In genomic region chr7:91299952-91300775, GRCh38 we compare ENCODE assay signal across 1 cellular context.
TF ChIP-seq lines count a peak whose summit lies in the region.

No MANE protein-coding gene starts in this region.

TF ChIP-seq in K562, 482 proteins besides CTCF, POLR2A, EP300 and RAD21 (continued from another document and continues in another):
- TF ChIP-seq, protein P1, sequence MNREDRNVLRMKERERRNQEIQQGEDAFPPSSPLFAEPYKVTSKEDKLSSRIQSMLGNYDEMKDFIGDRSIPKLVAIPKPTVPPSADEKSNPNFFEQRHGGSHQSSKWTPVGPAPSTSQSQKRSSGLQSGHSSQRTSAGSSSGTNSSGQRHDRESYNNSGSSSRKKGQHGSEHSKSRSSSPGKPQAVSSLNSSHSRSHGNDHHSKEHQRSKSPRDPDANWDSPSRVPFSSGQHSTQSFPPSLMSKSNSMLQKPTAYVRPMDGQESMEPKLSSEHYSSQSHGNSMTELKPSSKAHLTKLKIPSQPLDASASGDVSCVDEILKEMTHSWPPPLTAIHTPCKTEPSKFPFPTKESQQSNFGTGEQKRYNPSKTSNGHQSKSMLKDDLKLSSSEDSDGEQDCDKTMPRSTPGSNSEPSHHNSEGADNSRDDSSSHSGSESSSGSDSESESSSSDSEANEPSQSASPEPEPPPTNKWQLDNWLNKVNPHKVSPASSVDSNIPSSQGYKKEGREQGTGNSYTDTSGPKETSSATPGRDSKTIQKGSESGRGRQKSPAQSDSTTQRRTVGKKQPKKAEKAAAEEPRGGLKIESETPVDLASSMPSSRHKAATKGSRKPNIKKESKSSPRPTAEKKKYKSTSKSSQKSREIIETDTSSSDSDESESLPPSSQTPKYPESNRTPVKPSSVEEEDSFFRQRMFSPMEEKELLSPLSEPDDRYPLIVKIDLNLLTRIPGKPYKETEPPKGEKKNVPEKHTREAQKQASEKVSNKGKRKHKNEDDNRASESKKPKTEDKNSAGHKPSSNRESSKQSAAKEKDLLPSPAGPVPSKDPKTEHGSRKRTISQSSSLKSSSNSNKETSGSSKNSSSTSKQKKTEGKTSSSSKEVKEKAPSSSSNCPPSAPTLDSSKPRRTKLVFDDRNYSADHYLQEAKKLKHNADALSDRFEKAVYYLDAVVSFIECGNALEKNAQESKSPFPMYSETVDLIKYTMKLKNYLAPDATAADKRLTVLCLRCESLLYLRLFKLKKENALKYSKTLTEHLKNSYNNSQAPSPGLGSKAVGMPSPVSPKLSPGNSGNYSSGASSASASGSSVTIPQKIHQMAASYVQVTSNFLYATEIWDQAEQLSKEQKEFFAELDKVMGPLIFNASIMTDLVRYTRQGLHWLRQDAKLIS (CRISPR knock-in tag; IDR thresholded peaks at IDR 0.05): 0 out of 2 replicates have a peak, but pooled peaks have one; percentile 56
- no peak for TF ChIP-seq ZNF445 (CRISPR knock-in tag; IDR thresholded peaks at IDR 0.05; ENCODE audit: low read depth)
- TF ChIP-seq, protein P2, sequence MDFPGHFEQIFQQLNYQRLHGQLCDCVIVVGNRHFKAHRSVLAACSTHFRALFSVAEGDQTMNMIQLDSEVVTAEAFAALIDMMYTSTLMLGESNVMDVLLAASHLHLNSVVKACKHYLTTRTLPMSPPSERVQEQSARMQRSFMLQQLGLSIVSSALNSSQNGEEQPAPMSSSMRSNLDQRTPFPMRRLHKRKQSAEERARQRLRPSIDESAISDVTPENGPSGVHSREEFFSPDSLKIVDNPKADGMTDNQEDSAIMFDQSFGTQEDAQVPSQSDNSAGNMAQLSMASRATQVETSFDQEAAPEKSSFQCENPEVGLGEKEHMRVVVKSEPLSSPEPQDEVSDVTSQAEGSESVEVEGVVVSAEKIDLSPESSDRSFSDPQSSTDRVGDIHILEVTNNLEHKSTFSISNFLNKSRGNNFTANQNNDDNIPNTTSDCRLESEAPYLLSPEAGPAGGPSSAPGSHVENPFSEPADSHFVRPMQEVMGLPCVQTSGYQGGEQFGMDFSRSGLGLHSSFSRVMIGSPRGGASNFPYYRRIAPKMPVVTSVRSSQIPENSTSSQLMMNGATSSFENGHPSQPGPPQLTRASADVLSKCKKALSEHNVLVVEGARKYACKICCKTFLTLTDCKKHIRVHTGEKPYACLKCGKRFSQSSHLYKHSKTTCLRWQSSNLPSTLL (IDR thresholded peaks at IDR 0.05): peak; percentile 33; the same call in 1 of the 2 replicates
- TF ChIP-seq ZNF133 (CRISPR knock-in tag; IDR thresholded peaks at IDR 0.05): no peak
- TF ChIP-seq RBFOX2 (IDR thresholded peaks at IDR 0.05; ENCODE audit: low read depth, low read length): no peak
- no peak for TF ChIP-seq ZNF717 (CRISPR knock-in tag; IDR thresholded peaks at IDR 0.05)
- TF ChIP-seq ZFX (CRISPR knock-in tag; IDR thresholded peaks at IDR 0.05): no peak
- no peak for TF ChIP-seq RFX7 (CRISPR knock-in tag; IDR thresholded peaks at IDR 0.05)
- TF ChIP-seq NR4A1 (CRISPR knock-in tag; IDR thresholded peaks at IDR 0.05): no peak
- peak; percentile 93 for TF ChIP-seq NR4A1 (tag; IDR thresholded peaks at IDR 0.05)
- TF ChIP-seq SRF (CRISPR knock-in tag; IDR thresholded peaks at IDR 0.05): no peak
- no peak; a peak in 1 of 4 replicates for TF ChIP-seq MAZ (CRISPR knock-in tag; conservative IDR thresholded peaks at IDR 0.05 in 1 of 2, IDR thresholded peaks at IDR 0.05 in 1 of 2)
- no peak; the same call in 1 of the 2 replicates for TF ChIP-seq ZZZ3 (IDR thresholded peaks at IDR 0.05)
- peak; percentile 91 for TF ChIP-seq EHMT2 (IDR thresholded peaks at IDR 0.05)
- TF ChIP-seq, protein P3, sequence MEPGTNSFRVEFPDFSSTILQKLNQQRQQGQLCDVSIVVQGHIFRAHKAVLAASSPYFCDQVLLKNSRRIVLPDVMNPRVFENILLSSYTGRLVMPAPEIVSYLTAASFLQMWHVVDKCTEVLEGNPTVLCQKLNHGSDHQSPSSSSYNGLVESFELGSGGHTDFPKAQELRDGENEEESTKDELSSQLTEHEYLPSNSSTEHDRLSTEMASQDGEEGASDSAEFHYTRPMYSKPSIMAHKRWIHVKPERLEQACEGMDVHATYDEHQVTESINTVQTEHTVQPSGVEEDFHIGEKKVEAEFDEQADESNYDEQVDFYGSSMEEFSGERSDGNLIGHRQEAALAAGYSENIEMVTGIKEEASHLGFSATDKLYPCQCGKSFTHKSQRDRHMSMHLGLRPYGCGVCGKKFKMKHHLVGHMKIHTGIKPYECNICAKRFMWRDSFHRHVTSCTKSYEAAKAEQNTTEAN (CRISPR knock-in tag; IDR thresholded peaks at IDR 0.05): no peak
- TF ChIP-seq PTBP1 (IDR thresholded peaks at IDR 0.05; ENCODE audit: low read depth, low read length): no peak
- no peak for TF ChIP-seq ZNF431 (CRISPR knock-in tag; IDR thresholded peaks at IDR 0.05)
- no peak for TF ChIP-seq ZNF75A (CRISPR knock-in tag; IDR thresholded peaks at IDR 0.05)
- TF ChIP-seq ZNF354B (CRISPR knock-in tag; IDR thresholded peaks at IDR 0.05): no peak
- no peak for TF ChIP-seq PHB (CRISPR knock-in tag; IDR thresholded peaks at IDR 0.05)
- no peak for TF ChIP-seq ZNF232 (CRISPR knock-in tag; IDR thresholded peaks at IDR 0.05)
- TF ChIP-seq PRPF4 (IDR thresholded peaks at IDR 0.05; ENCODE audit: insufficient read depth, low read depth, low read length, poor library complexity, severe bottlenecking): no peak
- no peak for TF ChIP-seq ZNF12 (CRISPR knock-in tag; IDR thresholded peaks at IDR 0.05)
- TF ChIP-seq NRF1 (conservative IDR thresholded peaks at IDR 0.05 in 1 of 2, IDR thresholded peaks at IDR 0.05 in 1 of 2): no peak
- TF ChIP-seq MAFF (IDR thresholded peaks at IDR 0.05; ENCODE audit: low read length): peak; percentile 48; the same call in 1 of the 2 replicates
- no peak for TF ChIP-seq HNRNPLL (IDR thresholded peaks at IDR 0.05; ENCODE audit: low read depth, low read length, poor library complexity, severe bottlenecking)
- no peak for TF ChIP-seq NFYB (IDR thresholded peaks at IDR 0.05; ENCODE audit: extremely low read depth, insufficient read length)
- no peak for TF ChIP-seq ID3 (CRISPR knock-in tag; IDR thresholded peaks at IDR 0.05)
- TF ChIP-seq ID3 (tag; IDR thresholded peaks at IDR 0.05): no peak; the same call in 1 of the 2 replicates
- no peak for TF ChIP-seq CSDE1 (IDR thresholded peaks at IDR 0.05)
- no peak for TF ChIP-seq TSC22D4 (tag; IDR thresholded peaks at IDR 0.05)
- no peak for TF ChIP-seq PATZ1 (CRISPR knock-in tag; IDR thresholded peaks at IDR 0.05; ENCODE audit: borderline replicate concordance)
- TF ChIP-seq BCLAF1 (IDR thresholded peaks at IDR 0.05; ENCODE audit: borderline replicate concordance in 1 of 2, control insufficient read depth in 1 of 2, low read depth in 2 of 2, low read length in 1 of 2): 0 out of 4 replicates have a peak, but pooled peaks of 1 of the 2 experiments have one; percentile 11
- TF ChIP-seq NR2C2 (CRISPR knock-in tag; IDR thresholded peaks at IDR 0.05): no peak
- TF ChIP-seq NR2C2 (tag; IDR thresholded peaks at IDR 0.05): no peak
- no peak for TF ChIP-seq THRB (CRISPR knock-in tag; conservative IDR thresholded peaks at IDR 0.05)
- TF ChIP-seq ARNT (IDR thresholded peaks at IDR 0.05): peak; percentile 96
- TF ChIP-seq PHTF2 (CRISPR knock-in tag; IDR thresholded peaks at IDR 0.05): 0 out of 2 replicates have a peak, but pooled peaks have one; percentile 25
- TF ChIP-seq KAT2B (IDR thresholded peaks at IDR 0.05; ENCODE audit: low read depth, low read length): no peak
- no peak for TF ChIP-seq RBBP5 (IDR thresholded peaks at IDR 0.05; ENCODE audit: borderline replicate concordance, insufficient read depth, low read length, poor library complexity, severe bottlenecking)
- TF ChIP-seq, protein P4, sequence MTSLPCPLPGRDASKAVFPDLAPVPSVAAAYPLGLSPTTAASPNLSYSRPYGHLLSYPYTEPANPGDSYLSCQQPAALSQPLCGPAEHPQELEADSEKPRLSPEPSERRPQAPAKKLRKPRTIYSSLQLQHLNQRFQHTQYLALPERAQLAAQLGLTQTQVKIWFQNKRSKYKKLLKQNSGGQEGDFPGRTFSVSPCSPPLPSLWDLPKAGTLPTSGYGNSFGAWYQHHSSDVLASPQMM (CRISPR knock-in tag; IDR thresholded peaks at IDR 0.05): no peak
- TF ChIP-seq ZNF76 (CRISPR knock-in tag; IDR thresholded peaks at IDR 0.05; ENCODE audit: borderline replicate concordance): no peak
- no peak for TF ChIP-seq MXD1 (CRISPR knock-in tag; IDR thresholded peaks at IDR 0.05; ENCODE audit: borderline replicate concordance, poor library complexity, severe bottlenecking)
- no peak for TF ChIP-seq MCM5 (IDR thresholded peaks at IDR 0.05; ENCODE audit: low read depth)
- TF ChIP-seq NELFE (IDR thresholded peaks at IDR 0.05; ENCODE audit: insufficient read depth, insufficient read length): no peak
- TF ChIP-seq, protein P5, sequence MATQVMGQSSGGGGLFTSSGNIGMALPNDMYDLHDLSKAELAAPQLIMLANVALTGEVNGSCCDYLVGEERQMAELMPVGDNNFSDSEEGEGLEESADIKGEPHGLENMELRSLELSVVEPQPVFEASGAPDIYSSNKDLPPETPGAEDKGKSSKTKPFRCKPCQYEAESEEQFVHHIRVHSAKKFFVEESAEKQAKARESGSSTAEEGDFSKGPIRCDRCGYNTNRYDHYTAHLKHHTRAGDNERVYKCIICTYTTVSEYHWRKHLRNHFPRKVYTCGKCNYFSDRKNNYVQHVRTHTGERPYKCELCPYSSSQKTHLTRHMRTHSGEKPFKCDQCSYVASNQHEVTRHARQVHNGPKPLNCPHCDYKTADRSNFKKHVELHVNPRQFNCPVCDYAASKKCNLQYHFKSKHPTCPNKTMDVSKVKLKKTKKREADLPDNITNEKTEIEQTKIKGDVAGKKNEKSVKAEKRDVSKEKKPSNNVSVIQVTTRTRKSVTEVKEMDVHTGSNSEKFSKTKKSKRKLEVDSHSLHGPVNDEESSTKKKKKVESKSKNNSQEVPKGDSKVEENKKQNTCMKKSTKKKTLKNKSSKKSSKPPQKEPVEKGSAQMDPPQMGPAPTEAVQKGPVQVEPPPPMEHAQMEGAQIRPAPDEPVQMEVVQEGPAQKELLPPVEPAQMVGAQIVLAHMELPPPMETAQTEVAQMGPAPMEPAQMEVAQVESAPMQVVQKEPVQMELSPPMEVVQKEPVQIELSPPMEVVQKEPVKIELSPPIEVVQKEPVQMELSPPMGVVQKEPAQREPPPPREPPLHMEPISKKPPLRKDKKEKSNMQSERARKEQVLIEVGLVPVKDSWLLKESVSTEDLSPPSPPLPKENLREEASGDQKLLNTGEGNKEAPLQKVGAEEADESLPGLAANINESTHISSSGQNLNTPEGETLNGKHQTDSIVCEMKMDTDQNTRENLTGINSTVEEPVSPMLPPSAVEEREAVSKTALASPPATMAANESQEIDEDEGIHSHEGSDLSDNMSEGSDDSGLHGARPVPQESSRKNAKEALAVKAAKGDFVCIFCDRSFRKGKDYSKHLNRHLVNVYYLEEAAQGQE (CRISPR knock-in tag; IDR thresholded peaks at IDR 0.05; ENCODE audit: low read depth): no peak
